ENCODE assay signal across 9 cellular contexts in the genomic region with DNA sequence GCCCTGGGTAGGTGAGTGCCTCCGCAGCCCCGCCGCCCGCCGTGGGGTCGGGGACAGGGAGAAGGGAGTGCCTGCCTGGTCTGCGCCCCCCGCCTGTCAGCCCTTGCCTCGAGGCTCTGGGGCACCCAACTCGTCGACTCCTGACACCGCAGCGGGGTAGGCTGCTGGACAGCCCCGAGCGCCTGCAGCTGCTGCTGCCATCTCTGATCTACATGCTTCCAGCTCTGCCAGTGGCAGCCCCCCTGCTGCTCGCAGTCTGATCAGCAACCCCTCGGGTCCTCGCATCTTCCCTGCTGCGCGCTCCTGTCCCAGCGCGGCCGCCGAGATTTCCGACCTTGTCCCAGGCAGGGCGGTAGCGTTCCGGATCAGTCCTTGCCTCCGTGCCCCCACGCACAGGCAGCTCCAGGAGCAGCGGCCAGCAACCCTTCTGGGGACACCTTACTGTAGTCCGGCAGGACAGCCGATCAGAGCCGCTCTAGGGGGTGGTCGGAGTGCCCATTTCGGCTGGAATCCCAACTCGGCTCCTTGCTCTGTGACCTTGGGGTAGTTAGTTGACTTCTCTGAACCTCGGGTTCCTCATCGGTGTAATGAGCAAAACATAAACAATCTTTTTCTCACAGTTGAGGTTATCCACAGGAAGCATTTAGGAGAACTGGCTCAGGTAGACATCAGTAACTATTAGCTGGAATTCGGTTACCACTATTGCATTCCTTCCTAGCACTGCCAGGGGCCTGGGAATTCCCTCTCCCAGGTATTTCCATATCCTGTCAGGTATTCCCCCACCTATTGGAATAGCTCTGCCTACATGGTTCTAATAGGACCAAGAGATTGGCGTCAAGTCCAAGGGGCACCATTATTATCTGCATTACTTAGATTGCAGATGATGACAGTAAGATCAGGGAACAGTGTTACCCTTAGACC. TPM values are rescaled to one million over a fixed set of nuclear protein-coding genes. Genes with fewer than 3 reads are reported as not detected.
DNase-seq lines count a peak whose midpoint lies in the region; ATAC-seq and TF ChIP-seq lines count a peak whose summit lies in the region.
"Had no signal": no experiment of that assay in that cellular context is flagged by ENCODE, and none has a peak within 500 bp of the region (broad histone marks: within the 10 kb centered on the region; RNA-seq: fewer than 3 reads in every experiment).

No MANE protein-coding gene starts in this region.

- TF ChIP-seq CTCF in cardiac muscle cell (IDR thresholded peaks at IDR 0.05; ENCODE audit: low read depth, low read length) = no peak

- DNase-seq in cardiac muscle cell (ENCODE audit: low read depth in 1 of 2, low spot score in 1 of 2) (peak in 1 of 2 donors; percentile 38), NCI-H524 treated with DMSO at 0.1 percent for 48 hours (lab: John Stamatoyannopoulos, UW) (no peak)
- DNase-seq: cerebellar nuclear complex, SHP77 treated with DMSO at 0.1 percent for 48 hours had no signal

- H3K4me3 ChIP-seq in cardiac muscle cell (peak overlapping the region; percentile 34), skeletal muscle satellite cell (ENCODE audit: low read length) (no peak overlapping the region)

- H3K36me3 ChIP-seq in cardiac muscle cell (no peaks in the 10 kb centered on the region), skeletal muscle satellite cell (ENCODE audit: insufficient read depth, low read length) (no peaks in the 10 kb centered on the region)

- H3K4me1 ChIP-seq in cardiac muscle cell (ENCODE audit: low read depth) = no peaks in the 10 kb centered on the region
- no peaks in the 10 kb centered on the region for H3K4me1 ChIP-seq in skeletal muscle satellite cell (ENCODE audit: control insufficient read depth, insufficient read depth, low read length)

- ATAC-seq in SK-N-SH treated with all-trans-retinoic acid at 6 μM for 48 hours (peak; percentile 31), GM21576 (IDR thresholded peaks at IDR 0.05; ENCODE audit: unreplicated experiment) (no peak), GM19467 (IDR thresholded peaks at IDR 0.05; ENCODE audit: unreplicated experiment) (no peak)

- H3K27me3 ChIP-seq in cardiac muscle cell = peaks cover 85% of the 10 kb centered on the region
- peaks cover 97% of the 10 kb centered on the region for H3K27me3 ChIP-seq in skeletal muscle satellite cell (ENCODE audit: control insufficient read depth, insufficient read depth, low read length)

- H3K9ac ChIP-seq in skeletal muscle satellite cell (ENCODE audit: low read depth, low read length) = no peak overlapping the region

- H3K9me3 ChIP-seq in cardiac muscle cell (ENCODE audit: low read depth) = no peaks in the 10 kb centered on the region
- H3K9me3 ChIP-seq in skeletal muscle satellite cell (replicated peaks; ENCODE audit: low read length) = no peaks in the 10 kb centered on the region

- H3K4me2 ChIP-seq in skeletal muscle satellite cell (ENCODE audit: low read length) = peak overlapping the region; percentile 25

- no peak overlapping the region for H3K27ac ChIP-seq in cardiac muscle cell

TF ChIP-seq in SK-N-SH treated with all-trans-retinoic acid at 6 μM for 48 hours, 23 proteins besides CTCF, POLR2A, EP300 and RAD21:
- TF ChIP-seq ZFP3 (CRISPR knock-in tag; IDR thresholded peaks at IDR 0.05) (peak; percentile 58; the same call in 1 of the 2 replicates), RARB (CRISPR knock-in tag; IDR thresholded peaks at IDR 0.05) (no peak)

RNA-seq across cellular contexts. Expression of a gene that starts 0.6 kb away (rescaled TPM):
- 0.86 and 1.2 TPM in 2 replicates for total RNA-seq in cardiac muscle cell
- 0.23 and 0.39 TPM in 2 replicates for polyA plus RNA-seq in cardiac muscle cell
- total RNA-seq in skeletal muscle satellite cell (2012; rRNA removed) = not detected in 2 replicates
- total RNA-seq: pulmonary artery endothelial cell had no signal

RNA-seq across cellular contexts. Expression of a gene that starts 23.3 kb away (rescaled TPM):
- 7.6 and 19.0 TPM in 2 replicates for total RNA-seq in cardiac muscle cell
- polyA plus RNA-seq in cardiac muscle cell = 8.5 and 15.7 TPM in 2 replicates
- 0.25 and 0.44 TPM in 2 replicates for total RNA-seq in skeletal muscle satellite cell (2012; rRNA removed)
- total RNA-seq: pulmonary artery endothelial cell had no signal

RNA-seq across cellular contexts. Expression of a gene that starts 34.7 kb away (rescaled TPM):
- total RNA-seq in cardiac muscle cell = 302 and 391 TPM in 2 replicates
- polyA plus RNA-seq in cardiac muscle cell = 86.5 and 89.3 TPM in 2 replicates
- total RNA-seq in skeletal muscle satellite cell (2012; rRNA removed) = 10.6 and 46.1 TPM in 2 replicates

RNA-seq across cellular contexts. Expression of a gene that starts 41.2 kb away (rescaled TPM):
- total RNA-seq in cardiac muscle cell = 6.0 and 14.4 TPM in 2 replicates
- polyA plus RNA-seq in cardiac muscle cell = 42.4 and 48.4 TPM in 2 replicates
- total RNA-seq in skeletal muscle satellite cell (2012; rRNA removed) = 20.0 and 25.6 TPM in 2 replicates

RNA-seq across cellular contexts. Expression of a gene that starts 50.9 kb away (rescaled TPM):
- total RNA-seq in cardiac muscle cell = 130 and 179 TPM in 2 replicates
- 154 and 166 TPM in 2 replicates for polyA plus RNA-seq in cardiac muscle cell
- 81.9 and 87.4 TPM in 2 replicates for total RNA-seq in skeletal muscle satellite cell (2012; rRNA removed)
